ENCODE assay signal across 7 cellular contexts in genomic region chr4:118629697-118630096, GRCh38. TPM values are rescaled to one million over a fixed set of nuclear protein-coding genes. Genes with fewer than 3 reads are reported as not detected.
DNase-seq lines count a peak whose midpoint lies in the region; ATAC-seq, FAIRE-seq and TF ChIP-seq lines count a peak whose summit lies in the region.
"Not testable (repeated sequence)": the region's sequence is repeated elsewhere in the genome, so short reads cannot be mapped to it uniquely, and the experiment has no call there.

No MANE protein-coding gene starts in this region.

- not testable (repeated sequence) for H3K79me1 ChIP-seq in mesenchymal stem cell (replicated peaks; ENCODE audit: low read length, poor library complexity, severe bottlenecking)

- H3K9me3 ChIP-seq in PC-9 (ENCODE audit: insufficient read depth, low read depth); K562 (replicated peaks; ENCODE audit: control insufficient read depth, insufficient read depth, low read depth, low read length); fibroblast of lung (ENCODE audit: control insufficient read depth, insufficient read depth, low read depth, low read length); mesenchymal stem cell (ENCODE audit: control insufficient read depth, low read length): not testable (repeated sequence)

- H3K27ac Mint-ChIP-seq in activated CD4-positive, alpha-beta memory T cell treated with anti-CD3 and anti-CD28 coated beads for 36 hours = peak overlapping the region; percentile 78

- H2AK5ac ChIP-seq in mesenchymal stem cell (ENCODE audit: low read length, severe bottlenecking) = not testable (repeated sequence)

- POLR2A ChIA-PET in PC-9 (lab: Charles Lee; ENCODE audit: unreplicated experiment); activated CD4-positive, alpha-beta memory T cell treated with anti-CD3 and anti-CD28 coated beads for 36 hours (lab: Charles Lee); K562 (lab: Yijun Ruan, JAX): not testable (repeated sequence)

- intact Hi-C loops in PC-9 (cut with micrococcal nuclease; ENCODE audit: unreplicated experiment); activated CD4-positive, alpha-beta memory T cell treated with anti-CD3 and anti-CD28 coated beads for 36 hours (cut with micrococcal nuclease); K562 (cut with micrococcal nuclease): not testable (repeated sequence)

- H3K79me2 ChIP-seq in PC-9 (ENCODE audit: low read depth); K562 (ENCODE audit: control insufficient read depth, insufficient read depth, low read length); fibroblast of lung (ENCODE audit: control insufficient read depth, insufficient read depth, low read length): not testable (repeated sequence)

- in situ Hi-C loops in K562 (cut with MboI) = not testable (repeated sequence)

- not testable (repeated sequence) for H3K14ac ChIP-seq in mesenchymal stem cell (ENCODE audit: low read length in 2 of 2)

- TF ChIP-seq POLR2A in K562 (conservative IDR thresholded peaks at IDR 0.05) = not testable (repeated sequence)

- not testable (repeated sequence) for H2BK12ac ChIP-seq in mesenchymal stem cell (ENCODE audit: low read length in 2 of 2)

- H4K91ac ChIP-seq in mesenchymal stem cell (ENCODE audit: low read length) = not testable (repeated sequence)

- ATAC-seq in K562 = not testable (repeated sequence)

- not testable (repeated sequence) for H3K4ac ChIP-seq in mesenchymal stem cell (ENCODE audit: low read depth in 1 of 2, low read length in 2 of 2)

- H3K9me3 Mint-ChIP-seq in activated CD4-positive, alpha-beta memory T cell treated with anti-CD3 and anti-CD28 coated beads for 36 hours = not testable (repeated sequence)

- TF ChIP-seq RAD21 in K562 (CRISPR knock-in tag; conservative IDR thresholded peaks at IDR 0.05 in 1 of 2, IDR thresholded peaks at IDR 0.05 in 1 of 2) = not testable (repeated sequence)

- not testable (repeated sequence) for H4K8ac ChIP-seq in mesenchymal stem cell (ENCODE audit: low read length)

- H3K27me3 Mint-ChIP-seq in activated CD4-positive, alpha-beta memory T cell treated with anti-CD3 and anti-CD28 coated beads for 36 hours = not testable (repeated sequence)

- H3K36me3 Mint-ChIP-seq in activated CD4-positive, alpha-beta memory T cell treated with anti-CD3 and anti-CD28 coated beads for 36 hours = peaks cover 25% of the 10 kb centered on the region

- H2AFZ ChIP-seq in PC-9; K562 (ENCODE audit: low read depth, low read length); fibroblast of lung (ENCODE audit: low read length); mesenchymal stem cell (ENCODE audit: low read depth, low read length): not testable (repeated sequence)

- H3K4me3 Mint-ChIP-seq in activated CD4-positive, alpha-beta memory T cell treated with anti-CD3 and anti-CD28 coated beads for 36 hours = not testable (repeated sequence)

- H3K27ac ChIP-seq in PC-9; mesenchymal stem cell (ENCODE audit: low read length, poor library complexity, severe bottlenecking): not testable (repeated sequence)
- H3K27ac ChIP-seq in K562 (ENCODE audit: extremely low read depth, low read depth, low read length) = peak overlapping the region; percentile 36; the same call in 1 of the 3 replicates
- H3K27ac ChIP-seq in fibroblast of lung (ENCODE audit: insufficient read depth, low read length) = peak overlapping the region; percentile 28

- not testable (repeated sequence) for H4K20me1 ChIP-seq in PC-9 (ENCODE audit: insufficient read depth); K562 (replicated peaks; ENCODE audit: control insufficient read depth, insufficient read depth, low read length); fibroblast of lung (ENCODE audit: control insufficient read depth, extremely low read depth, insufficient read depth, low read length)

- WGBS in K562 (ENCODE audit: insufficient coverage, low coverage, missing lambda C conversion rate) = 67% methylated on average over 1 of the region's 2 CpGs
- 60% methylated on average over 2 of the region's 2 CpGs for WGBS in mesenchymal stem cell

- DNase-seq in D341Med (ENCODE audit: low spot score) (peak; percentile 0), HT-29 (ENCODE audit: low spot score) (peak; percentile 1), PC-9 (peak in 1 of 2 experiments; percentile 31), K562 (ENCODE audit: extremely low read depth in 1 of 4, low spot score in 3 of 4) (peak in 1 of 4 experiments; percentile 39), fibroblast of lung (ENCODE audit: low read depth in 2 of 2) (peak; percentile 45 to 54), mesenchymal stem cell (peak; percentile 67)
- DNase-seq in activated CD4-positive, alpha-beta memory T cell treated with anti-CD3 and anti-CD28 coated beads for 36 hours = peak; percentile 25

- not testable (repeated sequence) for H3K23ac ChIP-seq in mesenchymal stem cell (ENCODE audit: low read length in 2 of 2)

- not testable (repeated sequence) for H3K9me1 ChIP-seq in K562 (ENCODE audit: control insufficient read depth, insufficient read depth, low read length)

- not testable (repeated sequence) for H3K4me1 ChIP-seq in PC-9 (replicated peaks; ENCODE audit: insufficient read depth); K562 (replicated peaks in 1 of 2; ENCODE audit: control insufficient read depth in 2 of 2, insufficient read depth in 2 of 2, low read length in 2 of 2); fibroblast of lung (ENCODE audit: control insufficient read depth, extremely low read depth, insufficient read depth, low read length); mesenchymal stem cell (ENCODE audit: control insufficient read depth, insufficient read depth, low read depth, low read length)

- H3K9ac ChIP-seq in K562 (ENCODE audit: insufficient read depth in 1 of 2, low read depth in 2 of 2, low read length in 2 of 2); fibroblast of lung (ENCODE audit: insufficient read depth, low read length); mesenchymal stem cell (ENCODE audit: low read length): not testable (repeated sequence)

- not testable (repeated sequence) for H3K18ac ChIP-seq in mesenchymal stem cell (ENCODE audit: low read depth in 1 of 2, low read length in 2 of 2)

- TF ChIP-seq EP300 in K562 (IDR thresholded peaks at IDR 0.05; ENCODE audit: low read length) = not testable (repeated sequence)

- not testable (repeated sequence) for H3K4me1 Mint-ChIP-seq in activated CD4-positive, alpha-beta memory T cell treated with anti-CD3 and anti-CD28 coated beads for 36 hours (ENCODE audit: low read depth)

- not testable (repeated sequence) for H3F3A ChIP-seq in PC-9 (ENCODE audit: insufficient read depth, low read depth)

- not testable (repeated sequence) for H2BK120ac ChIP-seq in mesenchymal stem cell (ENCODE audit: low read depth, low read length)

- H2BK15ac ChIP-seq in mesenchymal stem cell (ENCODE audit: low read depth, poor library complexity, severe bottlenecking) = not testable (repeated sequence)

- H3K27me3 ChIP-seq in PC-9 (ENCODE audit: insufficient read depth, low read depth); K562 (ENCODE audit: control insufficient read depth in 2 of 2, insufficient read depth in 2 of 2, low read length in 2 of 2); fibroblast of lung (ENCODE audit: control insufficient read depth, insufficient read depth, low read length); mesenchymal stem cell (ENCODE audit: control insufficient read depth in 1 of 2, insufficient read depth in 1 of 2, low read length in 2 of 2): not testable (repeated sequence)

- not testable (repeated sequence) for BruUV-seq in PC-9 (replicated peaks; lab: Mats Ljungman, UMichigan); K562 (replicated peaks; lab: Mats Ljungman, UMichigan)

- CTCF ChIA-PET in PC-9 (lab: Charles Lee); activated CD4-positive, alpha-beta memory T cell treated with anti-CD3 and anti-CD28 coated beads for 36 hours (lab: Charles Lee); K562 (lab: Yijun Ruan, JAX; ENCODE audit: low intra/inter-chr PET ratio): not testable (repeated sequence)

- H3K36me3 ChIP-seq in PC-9 (ENCODE audit: low read depth); fibroblast of lung (ENCODE audit: control insufficient read depth, insufficient read depth, low read length): not testable (repeated sequence)
- peaks cover 10% of the 10 kb centered on the region; the same call in 1 of the 3 replicates for H3K36me3 ChIP-seq in K562 (ENCODE audit: control insufficient read depth, insufficient read depth, low read length)
- H3K36me3 ChIP-seq in mesenchymal stem cell (ENCODE audit: control insufficient read depth in 1 of 2, insufficient read depth in 2 of 2, low read depth in 1 of 2, low read length in 2 of 2) = peaks cover 10 to 32% of the 10 kb centered on the region in 2 experiments

- not testable (repeated sequence) for H3K4me3 ChIP-seq in PC-9; K562; fibroblast of lung (replicated peaks in 1 of 4; ENCODE audit: control extremely low read depth in 1 of 4, insufficient read depth in 1 of 4, low read depth in 3 of 4, low read length in 4 of 4); mesenchymal stem cell (ENCODE audit: insufficient read depth in 1 of 2, low read depth in 1 of 2, low read length in 2 of 2)

- TF ChIP-seq CTCF in PC-9 (conservative IDR thresholded peaks at IDR 0.05) = peak; percentile 34; the same call in 1 of the 2 replicates
- not testable (repeated sequence) for TF ChIP-seq CTCF in K562 (IDR thresholded peaks at IDR 0.05 in 2 of 3, conservative IDR thresholded peaks at IDR 0.05 in 1 of 3; ENCODE audit: insufficient read depth in 2 of 3, low read depth in 1 of 3, low read length in 3 of 3); fibroblast of lung (conservative IDR thresholded peaks at IDR 0.05 in 1 of 2, IDR thresholded peaks at IDR 0.05 in 1 of 2; ENCODE audit: low read depth in 1 of 2, low read length in 2 of 2)

- not testable (repeated sequence) for H3K9me2 ChIP-seq in PC-9 (ENCODE audit: insufficient read depth)

- not testable (repeated sequence) for FAIRE-seq in K562 (lab: Jason Lieb, UNC)

- not testable (repeated sequence) for H3K4me2 ChIP-seq in PC-9; K562 (ENCODE audit: insufficient read depth, low read length); fibroblast of lung (ENCODE audit: extremely low read depth, insufficient read depth, low read length); mesenchymal stem cell (ENCODE audit: low read length, poor library complexity, severe bottlenecking)

- H2BK5ac ChIP-seq in mesenchymal stem cell (ENCODE audit: low read depth, low read length, poor library complexity, severe bottlenecking) = not testable (repeated sequence)

RNA-seq across cellular contexts. Expression of gene METTL14, which starts 55.5 kb away (rescaled TPM):
- total RNA-seq in HT-29 (2014; rRNA removed; shearing (Covaris generic)) = 2.5 and 13.2 TPM in 2 replicates
- total RNA-seq in PC-9 (2021) = 24.0 and 26.3 TPM in 2 replicates
- total RNA-seq in activated CD4-positive, alpha-beta memory T cell treated with anti-CD3 and anti-CD28 coated beads for 36 hours = 10 to 100 TPM; 39.8 to 48.3 TPM
- 17.7 and 37.4 TPM in 2 replicates for total RNA-seq in K562 (2011; cell fraction: chromatin; rRNA removed; ENCODE audit: low replicate concordance)
- total RNA-seq in K562 (2011; cell fraction: nucleolus; rRNA removed) = 7.2 and 10.0 TPM in 2 replicates
- total RNA-seq in K562 (2011; cell fraction: nucleoplasm; rRNA removed) = 9.6 and 11.1 TPM in 2 replicates
- total RNA-seq in K562 (2014; rRNA removed) = 20.2 and 20.4 TPM in 2 replicates
- 30.7 and 36.0 TPM in 2 replicates for total RNA-seq in K562 (2014; rRNA removed; fragmentation: Illumina TruSeq; extraction: Trizol)
- 28.2 and 42.4 TPM in 2 replicates for total RNA-seq in K562 (2015; rRNA removed; fragmentation: Illumina TruSeq; extraction: Trizol)
- 33.9 and 41.0 TPM in 2 replicates for total RNA-seq in K562 (2021)
- polyA plus RNA-seq in K562 (2011; rRNA removed) = 20.7 and 27.7 TPM in 2 replicates
- 3.9 and 8.4 TPM in 2 replicates for polyA plus RNA-seq in K562 (2011; cell fraction: cytosol; rRNA removed)
- polyA plus RNA-seq in K562 (2011; cell fraction: nucleus; rRNA removed) = 13.7 and 14.9 TPM in 2 replicates
- polyA plus RNA-seq in K562 (2012) = 13.0 and 16.8 TPM in 2 replicates
- polyA plus RNA-seq in K562 (2014; fragmentation: Illumina TruSeq; extraction: Trizol) = 26.8 and 32.9 TPM in 2 replicates
- polyA plus RNA-seq in K562 (2014; fragmentation: Nextera tagmentation; extraction: Ambion mirVana) = 10 to 100 TPM; 16.7 to 27.2 TPM
- polyA plus RNA-seq in K562 (2014; rRNA removed) = 23.4 and 30.5 TPM in 2 replicates
- polyA minus RNA-seq in K562 (2011; rRNA and poly(A)+ RNA removed) = 24.4 and 28.2 TPM in 2 replicates
- 4.3 and 5.8 TPM in 2 replicates for polyA minus RNA-seq in K562 (2011; cell fraction: cytosol; rRNA and poly(A)+ RNA removed)
- 12.0 and 22.4 TPM in 2 replicates for polyA minus RNA-seq in K562 (2011; cell fraction: nucleus; rRNA and poly(A)+ RNA removed)
- 15.9 and 18.2 TPM in 2 replicates for total RNA-seq in fibroblast of lung
- polyA plus RNA-seq in fibroblast of lung = 24.6 and 29.7 TPM in 2 replicates
- polyA plus RNA-seq in fibroblast of lung (2012) = 16.7 and 18.7 TPM in 2 replicates
- polyA minus RNA-seq in fibroblast of lung (ENCODE audit: low replicate concordance) = 0.52 and 8.1 TPM in 2 replicates
- polyA plus RNA-seq in mesenchymal stem cell (2013, experiment 1 of 2) = 15.1 TPM
- 18.2 TPM for polyA plus RNA-seq in mesenchymal stem cell (2013, experiment 2 of 2)
